In genomic region chr10:4721994-4722753, GRCh38 we compare ENCODE assay signal across 13 cellular contexts.
DNase-seq lines count a peak whose midpoint lies in the region; ATAC-seq and TF ChIP-seq lines count a peak whose summit lies in the region.
"Had no signal": no experiment of that assay in that cellular context is flagged by ENCODE, and none has a peak within 500 bp of the region (broad histone marks: within the 10 kb centered on the region; RNA-seq: fewer than 3 reads in every experiment).

No MANE protein-coding gene starts in this region.

- H3K27me3 ChIP-seq in breast epithelium (no peaks in the 10 kb centered on the region), mesenchymal stem cell (ENCODE audit: control insufficient read depth in 1 of 2, insufficient read depth in 1 of 2, low read length in 2 of 2) (no peaks in the 10 kb centered on the region), esophagus muscularis mucosa (no peaks in the 10 kb centered on the region)
- H3K27me3 ChIP-seq: BLaER1 treated with 17β-estradiol and CSF1 and Interleukin-3, amounts not matched to agents 10 nM and 100 nM had no signal

- H3K4me2 ChIP-seq in mesenchymal stem cell (ENCODE audit: low read length, poor library complexity, severe bottlenecking): no peak overlapping the region
- H3K4me2 ChIP-seq: BLaER1 treated with 17β-estradiol and CSF1 and Interleukin-3, amounts not matched to agents 10 nM and 100 nM; PC-9 had no signal

- intact Hi-C loops in breast epithelium (cut with DNase I; ENCODE audit: low total_unique reads): no loop called here
- intact Hi-C loops in esophagus muscularis mucosa (cut with DNase I): no loop called here

- CTCF ChIA-PET in HEK293 (lab: Yijun Ruan, JAX): no interaction called here

- H4K8ac ChIP-seq in mesenchymal stem cell (ENCODE audit: low read length): no peak overlapping the region

- H3K4me3 ChIP-seq in HEK293 (ENCODE audit: low read depth, low read length): no peak overlapping the region
- H3K4me3 ChIP-seq in breast epithelium: no peak overlapping the region
- no peak overlapping the region for H3K4me3 ChIP-seq in mesenchymal stem cell (ENCODE audit: insufficient read depth in 1 of 2, low read depth in 1 of 2, low read length in 2 of 2)
- H3K4me3 ChIP-seq in esophagus muscularis mucosa: no peak overlapping the region
- H3K4me3 ChIP-seq: BLaER1 treated with 17β-estradiol and CSF1 and Interleukin-3, amounts not matched to agents 10 nM and 100 nM; PC-9 had no signal

- TF ChIP-seq EP300 in esophagus muscularis mucosa (IDR thresholded peaks at IDR 0.05): no peak

- no peak overlapping the region for H3K4ac ChIP-seq in mesenchymal stem cell (ENCODE audit: low read depth in 1 of 2, low read length in 2 of 2)

- H3K18ac ChIP-seq in mesenchymal stem cell (ENCODE audit: low read depth in 1 of 2, low read length in 2 of 2): no peak overlapping the region

- H3K9me3 ChIP-seq in HEK293 (ENCODE audit: control insufficient read depth, insufficient read depth, low read depth, low read length) (no peaks in the 10 kb centered on the region), breast epithelium (no peaks in the 10 kb centered on the region), mesenchymal stem cell (ENCODE audit: control insufficient read depth, low read length) (peaks cover 3% of the 10 kb centered on the region), esophagus muscularis mucosa (no peaks in the 10 kb centered on the region)

- no peak overlapping the region for H3K14ac ChIP-seq in mesenchymal stem cell (ENCODE audit: low read length in 2 of 2)

- no peak overlapping the region for H2AFZ ChIP-seq in mesenchymal stem cell (ENCODE audit: low read depth, low read length)
- H2AFZ ChIP-seq: PC-9 had no signal

- H3K23ac ChIP-seq in mesenchymal stem cell (ENCODE audit: low read length in 2 of 2): no peak overlapping the region

- H3K4me1 ChIP-seq in HEK293 (ENCODE audit: control insufficient read depth, insufficient read depth, low read length) (no peaks in the 10 kb centered on the region), breast epithelium (no peaks in the 10 kb centered on the region), mesenchymal stem cell (ENCODE audit: control insufficient read depth, insufficient read depth, low read depth, low read length) (no peaks in the 10 kb centered on the region), esophagus muscularis mucosa (peaks cover 5 to 14% (median 9%) of the 10 kb centered on the region in 4 donors)
- H3K4me1 ChIP-seq: BLaER1 treated with 17β-estradiol and CSF1 and Interleukin-3, amounts not matched to agents 10 nM and 100 nM had no signal

- TF ChIP-seq POLR2A in breast epithelium (IDR thresholded peaks at IDR 0.05) (no peak), esophagus muscularis mucosa (IDR thresholded peaks at IDR 0.05; ENCODE audit: low read depth) (no peak)

- peak overlapping the region; percentile 93 for H3K9ac ChIP-seq in mesenchymal stem cell (ENCODE audit: low read length)
- H3K9ac ChIP-seq: BLaER1 treated with 17β-estradiol and CSF1 and Interleukin-3, amounts not matched to agents 10 nM and 100 nM had no signal

- H2BK5ac ChIP-seq in mesenchymal stem cell (ENCODE audit: low read depth, low read length, poor library complexity, severe bottlenecking): no peak overlapping the region

- no peaks in the 10 kb centered on the region for H3K36me3 ChIP-seq in HEK293 (ENCODE audit: control insufficient read depth in 2 of 2, insufficient read depth in 1 of 2, low read length in 2 of 2)
- H3K36me3 ChIP-seq in breast epithelium: no peaks in the 10 kb centered on the region
- H3K36me3 ChIP-seq in mesenchymal stem cell (ENCODE audit: control insufficient read depth in 1 of 2, insufficient read depth in 2 of 2, low read depth in 1 of 2, low read length in 2 of 2): no peaks in the 10 kb centered on the region
- H3K36me3 ChIP-seq in esophagus muscularis mucosa: no peaks in the 10 kb centered on the region
- H3K36me3 ChIP-seq: BLaER1 treated with 17β-estradiol and CSF1 and Interleukin-3, amounts not matched to agents 10 nM and 100 nM had no signal

- POLR2A ChIA-PET in HEK293 (lab: Yijun Ruan, JAX): no interaction called here

- H3K79me1 ChIP-seq in mesenchymal stem cell (replicated peaks; ENCODE audit: low read length, poor library complexity, severe bottlenecking): no peaks in the 10 kb centered on the region

- no peak overlapping the region for H2AK5ac ChIP-seq in mesenchymal stem cell (ENCODE audit: low read length, severe bottlenecking)

- 95% methylated on average over 2 of the region's 3 CpGs for WGBS in mesenchymal stem cell
- WGBS in esophagus muscularis mucosa: 96% methylated on average over 3 of the region's 3 CpGs

- H2BK120ac ChIP-seq in mesenchymal stem cell (ENCODE audit: low read depth, low read length): no peak overlapping the region

- TF ChIP-seq CTCF in HEK293 (tag by site-specific recombination; IDR thresholded peaks at IDR 0.05) (no peak), breast epithelium (IDR thresholded peaks at IDR 0.05) (no peak), esophagus muscularis mucosa (IDR thresholded peaks at IDR 0.05) (no peak)

- no peak overlapping the region for H4K91ac ChIP-seq in mesenchymal stem cell (ENCODE audit: low read length)

- no peak for ATAC-seq in GM18502 (IDR thresholded peaks at IDR 0.05; ENCODE audit: poor library complexity, unreplicated experiment)
- ATAC-seq: T-helper 17 cell had no signal

- no peak overlapping the region for H2BK12ac ChIP-seq in mesenchymal stem cell (ENCODE audit: low read length in 2 of 2)

- DNase-seq in AG08395 (ENCODE audit: low spot score) (peak; percentile 43), breast epithelium (ENCODE audit: low spot score in 2 of 2) (no peak), mesenchymal stem cell (peak; percentile 85), esophagus muscularis mucosa (ENCODE audit: extremely low spot score) (no peak), NCI-H446 (lab: John Stamatoyannopoulos, UW) (no peak), DMS114 treated with DMSO at 0.1 percent for 48 hours (lab: John Stamatoyannopoulos, UW; ENCODE audit: unreplicated experiment) (no peak)
- DNase-seq: activated CD4-positive, alpha-beta T cell treated with anti-CD3 and anti-CD28 coated beads, Interleukin-2, amount 10 ng/mL, durations not matched to agents 7 days and 5 days; NCI-H2171 treated with DMSO at 0.1 percent for 48 hours; T-helper 17 cell had no signal

- H2BK15ac ChIP-seq in mesenchymal stem cell (ENCODE audit: low read depth, poor library complexity, severe bottlenecking): no peak overlapping the region

- H3K27ac ChIP-seq in HEK293 (ENCODE audit: extremely low read depth, low read depth, low read length): no peak overlapping the region
- peak overlapping the region; percentile 63 to 73 for H3K27ac ChIP-seq in breast epithelium
- no peak overlapping the region for H3K27ac ChIP-seq in mesenchymal stem cell (ENCODE audit: low read length, poor library complexity, severe bottlenecking)
- no peak overlapping the region for H3K27ac ChIP-seq in esophagus muscularis mucosa (replicated peaks in 1 of 4)
- H3K27ac ChIP-seq: BLaER1 treated with 17β-estradiol and CSF1 and Interleukin-3, amounts not matched to agents 10 nM and 100 nM; PC-9 had no signal

TF ChIP-seq in HEK293, 187 proteins besides CTCF, POLR2A, EP300 and RAD21 (continues in another document):
- no peak for TF ChIP-seq ZNF76 (tag by site-specific recombination; IDR thresholded peaks at IDR 0.05; ENCODE audit: borderline replicate concordance, low read depth)
- TF ChIP-seq ZNF830 (tag by site-specific recombination; IDR thresholded peaks at IDR 0.05; ENCODE audit: low read depth): no peak
- TF ChIP-seq ZNF558 (tag by site-specific recombination; IDR thresholded peaks at IDR 0.05): no peak
- TF ChIP-seq SP7 (tag by site-specific recombination; IDR thresholded peaks at IDR 0.05): no peak
- TF ChIP-seq, protein P1, sequence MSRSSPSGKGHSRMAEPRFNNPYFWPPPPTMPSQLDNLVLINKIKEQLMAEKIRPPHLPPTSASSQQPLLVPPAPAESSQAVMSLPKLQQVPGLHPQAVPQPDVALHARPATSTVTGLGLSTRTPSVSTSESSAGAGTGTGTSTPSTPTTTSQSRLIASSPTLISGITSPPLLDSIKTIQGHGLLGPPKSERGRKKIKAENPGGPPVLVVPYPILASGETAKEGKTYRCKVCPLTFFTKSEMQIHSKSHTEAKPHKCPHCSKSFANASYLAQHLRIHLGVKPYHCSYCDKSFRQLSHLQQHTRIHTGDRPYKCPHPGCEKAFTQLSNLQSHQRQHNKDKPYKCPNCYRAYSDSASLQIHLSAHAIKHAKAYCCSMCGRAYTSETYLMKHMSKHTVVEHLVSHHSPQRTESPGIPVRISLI (tag by site-specific recombination; IDR thresholded peaks at IDR 0.05): 0 out of 2 replicates have a peak, but pooled peaks have one; percentile 56
- TF ChIP-seq ZNF366 (tag by site-specific recombination; conservative IDR thresholded peaks at IDR 0.05): 0 out of 2 replicates have a peak, but pooled peaks have one; percentile 29
- TF ChIP-seq ZNF175 (tag by site-specific recombination; IDR thresholded peaks at IDR 0.05): no peak
- TF ChIP-seq ZNF239 (tag by site-specific recombination; IDR thresholded peaks at IDR 0.05): no peak
- TF ChIP-seq ZNF785 (tag by site-specific recombination; IDR thresholded peaks at IDR 0.05): no peak
- TF ChIP-seq ZNF600 (tag by site-specific recombination; IDR thresholded peaks at IDR 0.05): no peak
- no peak for TF ChIP-seq ZNF202 (tag by site-specific recombination; IDR thresholded peaks at IDR 0.05; ENCODE audit: borderline replicate concordance)
- no peak for TF ChIP-seq TRIM28 (IDR thresholded peaks at IDR 0.05; ENCODE audit: borderline replicate concordance, low read length)
- no peak for TF ChIP-seq ZSCAN23 (tag by site-specific recombination; IDR thresholded peaks at IDR 0.05)
- no peak for TF ChIP-seq ZNF623 (tag by site-specific recombination; IDR thresholded peaks at IDR 0.05)
- TF ChIP-seq YY1 (tag by site-specific recombination; IDR thresholded peaks at IDR 0.05): no peak
- no peak for TF ChIP-seq ZNF549 (tag by site-specific recombination; IDR thresholded peaks at IDR 0.05)
- TF ChIP-seq ZBTB44 (tag by site-specific recombination; IDR thresholded peaks at IDR 0.05): no peak
- TF ChIP-seq GLI2 (tag by site-specific recombination; IDR thresholded peaks at IDR 0.05; ENCODE audit: borderline replicate concordance, low read depth): no peak

Comparison
In these comparisons a context has a peak if more than half of its experiments do, and no peak if none do; other contexts are left out.
1. DNase-seq: peak in AG08395 (single experiment) and mesenchymal stem cell (single experiment); none in breast epithelium (0 of 2), esophagus muscularis mucosa (single experiment), NCI-H446 (0 of 2) and DMS114 treated with DMSO at 0.1 percent for 48 hours (single experiment).
2. H3K27ac ChIP-seq: peak in breast epithelium (2 of 2); none in HEK293 (single experiment), mesenchymal stem cell (single experiment) and esophagus muscularis mucosa (0 of 4).